Comparison of ENCODE assay signal across 10 cellular contexts in genomic region chr1:84582802-84583587, GRCh38. TPM values are rescaled to one million over a fixed set of nuclear protein-coding genes. Genes with fewer than 3 reads are reported as not detected.
DNase-seq lines count a peak whose midpoint lies in the region; ATAC-seq and TF ChIP-seq lines count a peak whose summit lies in the region.
"Had no signal": no experiment of that assay in that cellular context is flagged by ENCODE, and none has a peak within 500 bp of the region (broad histone marks: within the 10 kb centered on the region; RNA-seq: fewer than 3 reads in every experiment).

No MANE protein-coding gene starts in this region.

- H3K4me3 ChIP-seq in left ventricle myocardium inferior = no peak overlapping the region
- no peak overlapping the region for H3K4me3 ChIP-seq in right atrium auricular region
- peak overlapping the region; percentile 46 for H3K4me3 ChIP-seq in endodermal cell (ENCODE audit: low read length)
- H3K4me3 ChIP-seq: BLaER1 had no signal

- intact Hi-C loops in left ventricle myocardium inferior (cut with micrococcal nuclease) = no loop called here
- intact Hi-C loops in activated T-helper 2 cell treated with anti-CD3 and anti-CD28 coated beads, Interferon-gamma antibody, Interleukin-2, Interleukin-4, amounts not matched to agents 10 μg/mL and 5 μg/mL and 100 μg/mL, durations not matched to agents 14 hours and 24 hours and 36 hours (cut with micrococcal nuclease) = no loop called here

- ATAC-seq in stimulated activated naive B cell treated with anti-CD40 and anti-IgM and Interleukin-4, amounts not matched to agents 10 μg/mL and 1 μg/mL and 100 μg/mL, for 72 hours (replicated peaks) = peak; percentile 86 to 92
- no peak for ATAC-seq in activated CD8-positive, alpha-beta T cell treated with anti-CD3 and anti-CD28 coated beads, Interleukin-2, amount 10 ng/mL, durations not matched to agents 7 days and 5 days

- H3K36me3 ChIP-seq in left ventricle myocardium inferior (no peaks in the 10 kb centered on the region), right atrium auricular region (no peaks in the 10 kb centered on the region), endodermal cell (ENCODE audit: control insufficient read depth, insufficient read depth, low read length) (peaks cover 3% of the 10 kb centered on the region)
- H3K36me3 ChIP-seq: BLaER1 had no signal

- H3K27ac Mint-ChIP-seq in endodermal cell = peak overlapping the region; percentile 14
- no peak overlapping the region for H3K27ac Mint-ChIP-seq in stimulated activated naive B cell treated with anti-CD40 and anti-IgM and Interleukin-4, amounts not matched to agents 10 μg/mL and 1 μg/mL and 100 μg/mL, for 72 hours
- no peak overlapping the region for H3K27ac Mint-ChIP-seq in activated T-helper 2 cell treated with anti-CD3 and anti-CD28 coated beads, Interferon-gamma antibody, Interleukin-2, Interleukin-4, amounts not matched to agents 10 μg/mL and 5 μg/mL and 100 μg/mL, durations not matched to agents 14 hours and 24 hours and 36 hours
- H3K27ac Mint-ChIP-seq in activated CD8-positive, alpha-beta T cell treated with anti-CD3 and anti-CD28 coated beads, Interleukin-2, amount 10 ng/mL, durations not matched to agents 7 days and 5 days = no peak overlapping the region
- H3K27ac Mint-ChIP-seq: activated naive CD4-positive, alpha-beta T cell treated with anti-CD3 and anti-CD28 coated beads, Interleukin-2, amount 10 ng/mL, durations not matched to agents 7 days and 5 days had no signal

- peak overlapping the region; percentile 16 for H3K27ac ChIP-seq in left ventricle myocardium inferior (replicated peaks)
- peak overlapping the region in 1 of 2 donors; percentile 23 for H3K27ac ChIP-seq in right atrium auricular region
- H3K27ac ChIP-seq in endodermal cell (ENCODE audit: low read depth, low read length) = no peak overlapping the region
- H3K27ac ChIP-seq: BLaER1 had no signal

- CTCF ChIA-PET in activated CD8-positive, alpha-beta T cell treated with anti-CD3 and anti-CD28 coated beads, Interleukin-2, amount 10 ng/mL, durations not matched to agents 7 days and 5 days (lab: Charles Lee) = interaction anchor here (1.1 to 1.7 kb wide), 3 partner anchors 37 to 493 kb away, joined by 3 to 5 read pairs (median 3); no protein-coding TSS in a partner anchor

- no peaks in the 10 kb centered on the region for H3K27me3 Mint-ChIP-seq in endodermal cell (ENCODE audit: insufficient read depth)
- no peaks in the 10 kb centered on the region for H3K27me3 Mint-ChIP-seq in stimulated activated naive B cell treated with anti-CD40 and anti-IgM and Interleukin-4, amounts not matched to agents 10 μg/mL and 1 μg/mL and 100 μg/mL, for 72 hours
- no peaks in the 10 kb centered on the region for H3K27me3 Mint-ChIP-seq in activated T-helper 2 cell treated with anti-CD3 and anti-CD28 coated beads, Interferon-gamma antibody, Interleukin-2, Interleukin-4, amounts not matched to agents 10 μg/mL and 5 μg/mL and 100 μg/mL, durations not matched to agents 14 hours and 24 hours and 36 hours (ENCODE audit: low read depth)
- H3K27me3 Mint-ChIP-seq in activated CD8-positive, alpha-beta T cell treated with anti-CD3 and anti-CD28 coated beads, Interleukin-2, amount 10 ng/mL, durations not matched to agents 7 days and 5 days (ENCODE audit: low read depth) = peaks cover 4% of the 10 kb centered on the region
- H3K27me3 Mint-ChIP-seq: activated naive CD4-positive, alpha-beta T cell treated with anti-CD3 and anti-CD28 coated beads, Interleukin-2, amount 10 ng/mL, durations not matched to agents 7 days and 5 days had no signal

- H3K36me3 Mint-ChIP-seq in endodermal cell (ENCODE audit: low read depth) = peaks cover 5% of the 10 kb centered on the region
- H3K36me3 Mint-ChIP-seq in stimulated activated naive B cell treated with anti-CD40 and anti-IgM and Interleukin-4, amounts not matched to agents 10 μg/mL and 1 μg/mL and 100 μg/mL, for 72 hours = peaks cover 11 to 14% of the 10 kb centered on the region in 2 donors
- no peaks in the 10 kb centered on the region for H3K36me3 Mint-ChIP-seq in activated T-helper 2 cell treated with anti-CD3 and anti-CD28 coated beads, Interferon-gamma antibody, Interleukin-2, Interleukin-4, amounts not matched to agents 10 μg/mL and 5 μg/mL and 100 μg/mL, durations not matched to agents 14 hours and 24 hours and 36 hours (ENCODE audit: low read depth)
- H3K36me3 Mint-ChIP-seq in activated CD8-positive, alpha-beta T cell treated with anti-CD3 and anti-CD28 coated beads, Interleukin-2, amount 10 ng/mL, durations not matched to agents 7 days and 5 days (ENCODE audit: low read depth) = no peaks in the 10 kb centered on the region
- H3K36me3 Mint-ChIP-seq: activated naive CD4-positive, alpha-beta T cell treated with anti-CD3 and anti-CD28 coated beads, Interleukin-2, amount 10 ng/mL, durations not matched to agents 7 days and 5 days had no signal

- peaks cover 20% of the 10 kb centered on the region for H3K9me3 Mint-ChIP-seq in endodermal cell
- H3K9me3 Mint-ChIP-seq in stimulated activated naive B cell treated with anti-CD40 and anti-IgM and Interleukin-4, amounts not matched to agents 10 μg/mL and 1 μg/mL and 100 μg/mL, for 72 hours = peaks cover 0 to 4% of the 10 kb centered on the region in 2 donors
- peaks cover 6% of the 10 kb centered on the region for H3K9me3 Mint-ChIP-seq in activated T-helper 2 cell treated with anti-CD3 and anti-CD28 coated beads, Interferon-gamma antibody, Interleukin-2, Interleukin-4, amounts not matched to agents 10 μg/mL and 5 μg/mL and 100 μg/mL, durations not matched to agents 14 hours and 24 hours and 36 hours
- no peaks in the 10 kb centered on the region for H3K9me3 Mint-ChIP-seq in activated CD8-positive, alpha-beta T cell treated with anti-CD3 and anti-CD28 coated beads, Interleukin-2, amount 10 ng/mL, durations not matched to agents 7 days and 5 days (ENCODE audit: insufficient read depth)
- H3K9me3 Mint-ChIP-seq: activated naive CD4-positive, alpha-beta T cell treated with anti-CD3 and anti-CD28 coated beads, Interleukin-2, amount 10 ng/mL, durations not matched to agents 7 days and 5 days had no signal

- POLR2A ChIA-PET in activated CD8-positive, alpha-beta T cell treated with anti-CD3 and anti-CD28 coated beads, Interleukin-2, amount 10 ng/mL, durations not matched to agents 7 days and 5 days (lab: Charles Lee) = interaction anchor here (2.1 kb wide), 1 partner anchor 9 kb away, joined by 8 read pairs; the partner anchor contains the start of gene CTBS

- DNase-seq in left ventricle myocardium inferior (no peak), right atrium auricular region (ENCODE audit: low spot score) (no peak), NCI-H510A treated with DMSO at 0.1 percent for 48 hours (lab: John Stamatoyannopoulos, UW) (peak; percentile 96), endodermal cell (peak; percentile 78)
- DNase-seq in stimulated activated naive B cell treated with anti-CD40 and anti-IgM and Interleukin-4, amounts not matched to agents 10 μg/mL and 1 μg/mL and 100 μg/mL, for 72 hours = no peak
- DNase-seq in activated T-helper 2 cell treated with anti-CD3 and anti-CD28 coated beads, Interferon-gamma antibody, Interleukin-2, Interleukin-4, amounts not matched to agents 10 μg/mL and 5 μg/mL and 100 μg/mL, durations not matched to agents 14 hours and 24 hours and 36 hours (ENCODE audit: low spot score) = no peak
- no peak for DNase-seq in activated CD8-positive, alpha-beta T cell treated with anti-CD3 and anti-CD28 coated beads, Interleukin-2, amount 10 ng/mL, durations not matched to agents 7 days and 5 days
- no peak for DNase-seq in stimulated activated CD4-positive, alpha-beta T cell treated with anti-CD3 and anti-CD28 coated beads, Interleukin-2, amount 100 ng/mL, for 24 hours
- DNase-seq: activated naive CD4-positive, alpha-beta T cell treated with anti-CD3 and anti-CD28 coated beads, Interleukin-2, amount 10 ng/mL, durations not matched to agents 7 days and 5 days had no signal

- H3K4me1 ChIP-seq in left ventricle myocardium inferior (peaks cover 14% of the 10 kb centered on the region), right atrium auricular region (peaks cover 0 to 11% of the 10 kb centered on the region in 2 donors), endodermal cell (ENCODE audit: control insufficient read depth, insufficient read depth, low read length) (peaks cover 5% of the 10 kb centered on the region)

- H3K9me3 ChIP-seq in left ventricle myocardium inferior (replicated peaks) (no peaks in the 10 kb centered on the region), right atrium auricular region (no peaks in the 10 kb centered on the region), endodermal cell (ENCODE audit: control insufficient read depth, low read length) (peaks cover 41% of the 10 kb centered on the region)

- no peak overlapping the region for H3K9ac ChIP-seq in endodermal cell (ENCODE audit: extremely low read depth, low read length, poor library complexity, severe bottlenecking)
- H3K9ac ChIP-seq: BLaER1 had no signal

- H3K27me3 ChIP-seq in left ventricle myocardium inferior (ENCODE audit: low read depth) = no peaks in the 10 kb centered on the region
- H3K27me3 ChIP-seq in right atrium auricular region = no peaks in the 10 kb centered on the region
- no peaks in the 10 kb centered on the region for H3K27me3 ChIP-seq in endodermal cell (ENCODE audit: control insufficient read depth, insufficient read depth, low read length, poor library complexity, severe bottlenecking)
- H3K27me3 ChIP-seq: BLaER1 had no signal

- TF ChIP-seq CTCF in left ventricle myocardium inferior (IDR thresholded peaks at IDR 0.05; ENCODE audit: borderline replicate concordance) (no peak), right atrium auricular region (IDR thresholded peaks at IDR 0.05) (no peak), endodermal cell (conservative IDR thresholded peaks at IDR 0.05) (no peak)

- 89 to 95% methylated on average over 3 to 7 of the region's 7 CpGs for WGBS in endodermal cell (ENCODE audit: insufficient coverage in 1 of 2, insufficient read length in 1 of 2), 2 experiments

- H3K4me1 Mint-ChIP-seq in endodermal cell = peaks cover 20% of the 10 kb centered on the region
- peaks cover 12 to 16% of the 10 kb centered on the region in 2 donors for H3K4me1 Mint-ChIP-seq in stimulated activated naive B cell treated with anti-CD40 and anti-IgM and Interleukin-4, amounts not matched to agents 10 μg/mL and 1 μg/mL and 100 μg/mL, for 72 hours
- no peaks in the 10 kb centered on the region for H3K4me1 Mint-ChIP-seq in activated T-helper 2 cell treated with anti-CD3 and anti-CD28 coated beads, Interferon-gamma antibody, Interleukin-2, Interleukin-4, amounts not matched to agents 10 μg/mL and 5 μg/mL and 100 μg/mL, durations not matched to agents 14 hours and 24 hours and 36 hours (ENCODE audit: low read depth)
- H3K4me1 Mint-ChIP-seq in activated CD8-positive, alpha-beta T cell treated with anti-CD3 and anti-CD28 coated beads, Interleukin-2, amount 10 ng/mL, durations not matched to agents 7 days and 5 days (ENCODE audit: low read depth) = no peaks in the 10 kb centered on the region
- H3K4me1 Mint-ChIP-seq: activated naive CD4-positive, alpha-beta T cell treated with anti-CD3 and anti-CD28 coated beads, Interleukin-2, amount 10 ng/mL, durations not matched to agents 7 days and 5 days had no signal

- no peak overlapping the region for H3K4me3 Mint-ChIP-seq in endodermal cell
- H3K4me3 Mint-ChIP-seq in stimulated activated naive B cell treated with anti-CD40 and anti-IgM and Interleukin-4, amounts not matched to agents 10 μg/mL and 1 μg/mL and 100 μg/mL, for 72 hours = no peak overlapping the region
- no peak overlapping the region for H3K4me3 Mint-ChIP-seq in activated T-helper 2 cell treated with anti-CD3 and anti-CD28 coated beads, Interferon-gamma antibody, Interleukin-2, Interleukin-4, amounts not matched to agents 10 μg/mL and 5 μg/mL and 100 μg/mL, durations not matched to agents 14 hours and 24 hours and 36 hours (ENCODE audit: low read depth)
- no peak overlapping the region for H3K4me3 Mint-ChIP-seq in activated CD8-positive, alpha-beta T cell treated with anti-CD3 and anti-CD28 coated beads, Interleukin-2, amount 10 ng/mL, durations not matched to agents 7 days and 5 days
- H3K4me3 Mint-ChIP-seq: activated naive CD4-positive, alpha-beta T cell treated with anti-CD3 and anti-CD28 coated beads, Interleukin-2, amount 10 ng/mL, durations not matched to agents 7 days and 5 days had no signal

RNA-seq across cellular contexts. Expression of gene CTBS, which starts 8.8 kb away (rescaled TPM):
- 6.2 TPM for total RNA-seq in left ventricle myocardium inferior
- total RNA-seq in right atrium auricular region = 1 to 10 TPM; 7.5 to 9.2 TPM
- total RNA-seq in endodermal cell = 10 to 100 TPM; 12.3 to 19.6 TPM
- 13.2 TPM for polyA plus RNA-seq in endodermal cell (2013, experiment 1 of 2)
- 12.3 TPM for polyA plus RNA-seq in endodermal cell (2013, experiment 2 of 2)
- 14.1 and 15.1 TPM in 2 replicates for total RNA-seq in activated T-helper 2 cell treated with anti-CD3 and anti-CD28 coated beads, Interferon-gamma antibody, Interleukin-2, Interleukin-4, amounts not matched to agents 10 μg/mL and 5 μg/mL and 100 μg/mL, durations not matched to agents 14 hours and 24 hours and 36 hours
- 10 to 100 TPM; 12.3 to 12.7 TPM for total RNA-seq in activated CD8-positive, alpha-beta T cell treated with anti-CD3 and anti-CD28 coated beads, Interleukin-2, amount 10 ng/mL, durations not matched to agents 7 days and 5 days

Comparison
In these comparisons a context has a peak if more than half of its experiments do, and no peak if none do; other contexts are left out.
1. DNase-seq: peak in NCI-H510A treated with DMSO at 0.1 percent for 48 hours (single experiment) and endodermal cell (single experiment); none in left ventricle myocardium inferior (single experiment), right atrium auricular region (single experiment), stimulated activated naive B cell treated with anti-CD40 and anti-IgM and Interleukin-4, amounts not matched to agents 10 μg/mL and 1 μg/mL and 100 μg/mL, for 72 hours (single experiment), activated T-helper 2 cell treated with anti-CD3 and anti-CD28 coated beads, Interferon-gamma antibody, Interleukin-2, Interleukin-4, amounts not matched to agents 10 μg/mL and 5 μg/mL and 100 μg/mL, durations not matched to agents 14 hours and 24 hours and 36 hours (single experiment), activated CD8-positive, alpha-beta T cell treated with anti-CD3 and anti-CD28 coated beads, Interleukin-2, amount 10 ng/mL, durations not matched to agents 7 days and 5 days (single experiment) and stimulated activated CD4-positive, alpha-beta T cell treated with anti-CD3 and anti-CD28 coated beads, Interleukin-2, amount 100 ng/mL, for 24 hours (0 of 2).